In genomic region chr9:8349928-8350327, GRCh38 we compare ENCODE assay signal across 22 cellular contexts.
DNase-seq lines count a peak whose midpoint lies in the region; ATAC-seq, FAIRE-seq and TF ChIP-seq lines count a peak whose summit lies in the region.
"Had no signal": no experiment of that assay in that cellular context is flagged by ENCODE, and none has a peak within 500 bp of the region (broad histone marks: within the 10 kb centered on the region; RNA-seq: fewer than 3 reads in every experiment).

No MANE protein-coding gene starts in this region.

- H2AFZ ChIP-seq in SK-N-SH (ENCODE audit: low read depth) (no peak overlapping the region), hepatocyte (no peak overlapping the region)

- H3K9me2 ChIP-seq in SK-N-SH (no peaks in the 10 kb centered on the region), hepatocyte (replicated peaks; ENCODE audit: insufficient read depth) (no peaks in the 10 kb centered on the region)

- no peak for TF ChIP-seq POLR2A in tibial nerve (IDR thresholded peaks at IDR 0.05)

- TF ChIP-seq EP300 in SK-N-SH (IDR thresholded peaks at IDR 0.05; ENCODE audit: borderline replicate concordance in 1 of 2, low read depth in 1 of 2, low read length in 1 of 2) (peak in 1 of 2 experiments; percentile 87; a peak in 2 of 4 replicates), tibial nerve (IDR thresholded peaks at IDR 0.05) (no peak)

- peak; percentile 30; the same call in 1 of the 2 replicates for TF ChIP-seq RAD21 in SK-N-SH (IDR thresholded peaks at IDR 0.05; ENCODE audit: low read length)

- peak; percentile 46 for FAIRE-seq in endometrium (lab: Jason Lieb, UNC)
- FAIRE-seq: A549, G401.6, GM12891, GM19239 had no signal

- POLR2A ChIA-PET in SK-N-SH (lab: Yijun Ruan, JAX) = no interaction called here

- H3K79me2 ChIP-seq in SK-N-SH (ENCODE audit: insufficient read depth) (no peaks in the 10 kb centered on the region), hepatocyte (no peaks in the 10 kb centered on the region)

- TF ChIP-seq CTCF in SK-N-SH (IDR thresholded peaks at IDR 0.05) (no peak), hepatocyte (IDR thresholded peaks at IDR 0.05; ENCODE audit: poor library complexity) (no peak), tibial nerve (IDR thresholded peaks at IDR 0.05) (no peak)

- H4K20me1 ChIP-seq in SK-N-SH (ENCODE audit: insufficient read depth) (no peaks in the 10 kb centered on the region), hepatocyte (ENCODE audit: insufficient read depth, poor library complexity, severe bottlenecking) (no peaks in the 10 kb centered on the region)
- H4K20me1 ChIP-seq: BLaER1 treated with 17β-estradiol and CSF1 and Interleukin-3, amounts not matched to agents 10 nM and 100 nM had no signal

- H3K4me2 ChIP-seq in SK-N-SH = no peak overlapping the region
- H3K4me2 ChIP-seq in hepatocyte = peak overlapping the region; percentile 5
- H3K4me2 ChIP-seq: A549; BLaER1 treated with 17β-estradiol and CSF1 and Interleukin-3, amounts not matched to agents 10 nM and 100 nM had no signal

- H3F3A ChIP-seq in SK-N-SH (replicated peaks; ENCODE audit: insufficient read depth) = no peaks in the 10 kb centered on the region

- WGBS in SK-N-SH (ENCODE audit: low lambda C conversion rate) = 26% methylated on average over 4 of the region's 4 CpGs
- WGBS in hepatocyte (ENCODE audit: low lambda C conversion rate, missing lambda C conversion rate) = 34% methylated on average over 4 of the region's 4 CpGs
- 51 to 56% methylated on average over 4 of the region's 4 CpGs for WGBS in tibial nerve, 2 donors

- peaks cover 0 to 8% of the 10 kb centered on the region in 2 experiments; a peak in 2 of 4 replicates for H3K4me1 ChIP-seq in SK-N-SH (ENCODE audit: control insufficient read depth in 1 of 2, insufficient read depth in 2 of 2, low read depth in 1 of 2, low read length in 1 of 2)
- H3K4me1 ChIP-seq in hepatocyte (ENCODE audit: insufficient read depth) = peaks cover 17% of the 10 kb centered on the region
- no peaks in the 10 kb centered on the region for H3K4me1 ChIP-seq in tibial nerve
- H3K4me1 ChIP-seq: A549 had no signal

- H3K9me3 ChIP-seq in SK-N-SH = no peaks in the 10 kb centered on the region
- no peaks in the 10 kb centered on the region for H3K9me3 ChIP-seq in hepatocyte (ENCODE audit: low read depth)
- H3K9me3 ChIP-seq in tibial nerve = no peaks in the 10 kb centered on the region
- H3K9me3 ChIP-seq: A549 had no signal

- DNase-seq in SK-N-SH (peak; percentile 33), hepatocyte (ENCODE audit: low spot score) (no peak), DMS153 (lab: John Stamatoyannopoulos, UW) (no peak), COLO829 (ENCODE audit: low spot score) (no peak), tibial nerve (ENCODE audit: low spot score in 2 of 2) (no peak)
- DNase-seq: AML-193; CD4-positive, alpha-beta T cell; CD8-positive, alpha-beta T cell; COR-L47; DMS 273 treated with DMSO at 0.1 percent for 48 hours; DMS79 treated with DMSO at 0.1 percent for 48 hours; GF-D8 had no signal

- peak overlapping the region in 1 of 2 experiments; percentile 84; a peak in 2 of 4 replicates for H3K27ac ChIP-seq in SK-N-SH (ENCODE audit: low read depth in 2 of 2, low read length in 1 of 2)
- H3K27ac ChIP-seq in hepatocyte = no peak overlapping the region
- H3K27ac ChIP-seq in temporal lobe (ENCODE audit: low read depth, low read length) = peak overlapping the region; percentile 33
- no peak overlapping the region for H3K27ac ChIP-seq in tibial nerve
- H3K27ac ChIP-seq: 22Rv1; A549; BLaER1 treated with 17β-estradiol and CSF1 and Interleukin-3, amounts not matched to agents 10 nM and 100 nM; C4-2B had no signal

- no peak overlapping the region for H3K4me3 ChIP-seq in SK-N-SH (ENCODE audit: low read depth in 2 of 2, low read length in 1 of 2)
- no peak overlapping the region for H3K4me3 ChIP-seq in hepatocyte
- no peak overlapping the region for H3K4me3 ChIP-seq in tibial nerve
- H3K4me3 ChIP-seq: A549; BLaER1 treated with 17β-estradiol and CSF1 and Interleukin-3, amounts not matched to agents 10 nM and 100 nM had no signal

- H3K27me3 ChIP-seq in SK-N-SH (ENCODE audit: insufficient read depth) = no peaks in the 10 kb centered on the region
- no peaks in the 10 kb centered on the region for H3K27me3 ChIP-seq in hepatocyte
- H3K27me3 ChIP-seq in tibial nerve = no peaks in the 10 kb centered on the region
- H3K27me3 ChIP-seq: BLaER1 treated with 17β-estradiol and CSF1 and Interleukin-3, amounts not matched to agents 10 nM and 100 nM had no signal

- CTCF ChIA-PET in SK-N-SH (lab: Yijun Ruan, JAX) = no interaction called here

- ATAC-seq in SK-N-SH treated with all-trans-retinoic acid at 6 μM for 48 hours = no peak; the same call in 2 of the 3 replicates
- ATAC-seq: A549; CD8-positive, alpha-beta T cell had no signal

- no peak overlapping the region for H3K9ac ChIP-seq in SK-N-SH
- H3K9ac ChIP-seq: BLaER1 treated with 17β-estradiol and CSF1 and Interleukin-3, amounts not matched to agents 10 nM and 100 nM had no signal

- no peaks in the 10 kb centered on the region for H3K36me3 ChIP-seq in SK-N-SH (replicated peaks in 1 of 2; ENCODE audit: control insufficient read depth in 1 of 2, insufficient read depth in 2 of 2, low read length in 1 of 2)
- H3K36me3 ChIP-seq in hepatocyte (replicated peaks; ENCODE audit: insufficient read depth, low read depth) = no peaks in the 10 kb centered on the region
- H3K36me3 ChIP-seq in tibial nerve = no peaks in the 10 kb centered on the region
- H3K36me3 ChIP-seq: BLaER1 treated with 17β-estradiol and CSF1 and Interleukin-3, amounts not matched to agents 10 nM and 100 nM had no signal

TF ChIP-seq in SK-N-SH, 30 proteins besides CTCF, POLR2A, EP300 and RAD21 (continues in another document):
- TF ChIP-seq GATA2 (CRISPR knock-in tag; IDR thresholded peaks at IDR 0.05) (peak; percentile 64), FOXM1 (IDR thresholded peaks at IDR 0.05; ENCODE audit: low read depth) (no peak), SIN3A (IDR thresholded peaks at IDR 0.05; ENCODE audit: borderline replicate concordance, low read depth, low read length) (no peak), NFIC (IDR thresholded peaks at IDR 0.05; ENCODE audit: borderline replicate concordance) (no peak), IRF3 (IDR thresholded peaks at IDR 0.05; ENCODE audit: low read depth, low read length) (no peak), YY1 (IDR thresholded peaks at IDR 0.05; ENCODE audit: low read depth) (no peak), RFX5 (IDR thresholded peaks at IDR 0.05; ENCODE audit: low read length) (no peak), TCF12 (IDR thresholded peaks at IDR 0.05) (0 out of 2 replicates have a peak, but pooled peaks have one; percentile 8), RCOR1 (IDR thresholded peaks at IDR 0.05; ENCODE audit: low read length) (peak; percentile 67), SMC3 (IDR thresholded peaks at IDR 0.05; ENCODE audit: low read depth, low read length) (no peak), MEF2A (IDR thresholded peaks at IDR 0.05; ENCODE audit: borderline replicate concordance, low read depth) (no peak), MAX (IDR thresholded peaks at IDR 0.05; ENCODE audit: low read depth) (no peak), FOSL2 (IDR thresholded peaks at IDR 0.05; ENCODE audit: borderline replicate concordance, low read depth) (no peak), RXRA (IDR thresholded peaks at IDR 0.05; ENCODE audit: borderline replicate concordance, low read depth) (no peak)

TF ChIP-seq in SK-N-SH treated with all-trans-retinoic acid at 6 μM for 48 hours, 23 proteins besides CTCF, POLR2A, EP300 and RAD21:
- TF ChIP-seq ESRRG (CRISPR knock-in tag; IDR thresholded peaks at IDR 0.05) (no peak), CREB5 (CRISPR knock-in tag; IDR thresholded peaks at IDR 0.05; ENCODE audit: low read depth) (no peak), ZNF8 (CRISPR knock-in tag; IDR thresholded peaks at IDR 0.05) (no peak), POU6F1 (CRISPR knock-in tag; IDR thresholded peaks at IDR 0.05; ENCODE audit: borderline replicate concordance, low read depth) (no peak), ISL1 (CRISPR knock-in tag; IDR thresholded peaks at IDR 0.05) (no peak), CSDC2 (CRISPR knock-in tag; IDR thresholded peaks at IDR 0.05) (no peak)
TF ChIP-seq in SK-N-SH treated with all-trans-retinoic acid at 6 μM for 48 hours: peak in this region for 0.
